Comparison of ENCODE assay signal across 41 cellular contexts in genomic region chr3:48278884-48279559, GRCh38. TPM values are rescaled to one million over a fixed set of nuclear protein-coding genes. Genes with fewer than 3 reads are reported as not detected.
"Had no signal": no experiment of that assay in that cellular context is flagged by ENCODE, and none has a peak within 500 bp of the region (broad histone marks: within the 10 kb centered on the region; RNA-seq: fewer than 3 reads in every experiment).

No MANE protein-coding gene starts in this region.

- H3K79me2 ChIP-seq: hepatocyte had no signal

- ATAC-seq: activated T-cell treated with anti-CD3 and anti-CD28 coated beads, Interleukin-2, amount 50 U/mL, for 4 hours; effector memory CD8-positive, alpha-beta T cell; gastroesophageal sphincter; left cardiac atrium; left ventricle myocardium superior; mucosa of descending colon; natural killer cell treated with Interleukin-12 subunit alpha and Interleukin-12 subunit beta and Interleukin-15 and Interleukin-18, amount 100 ng/mL, for 72 hours; pancreas; sciatic nerve; stimulated activated memory B cell treated with anti-CD40 and anti-IgM and Interleukin-4, amounts not matched to agents 10 μg/mL and 1 μg/mL and 100 μg/mL, for 72 hours; stimulated activated naive CD8-positive, alpha-beta T cell treated with anti-CD3 and anti-CD28 coated beads, Interleukin-15, amount 100 ng/mL, for 72 hours had no signal

- H3K4me1 Mint-ChIP-seq: stimulated activated memory B cell treated with anti-CD40 and anti-IgM and Interleukin-4, amounts not matched to agents 10 μg/mL and 1 μg/mL and 100 μg/mL, for 72 hours; stimulated activated naive CD8-positive, alpha-beta T cell treated with anti-CD3 and anti-CD28 coated beads, Interleukin-15, amount 100 ng/mL, for 72 hours had no signal

- H3K27me3 ChIP-seq: cardiac muscle cell, colonic mucosa, gastroesophageal sphincter, hepatocyte, neutrophil, pancreas, uterus had no signal

- DNase-seq: activated CD4-positive, alpha-beta T cell treated with anti-CD3 and anti-CD28 coated beads for 4 hours; activated CD4-positive, alpha-beta T cell treated with anti-CD3 and anti-CD28 coated beads, Interleukin-2, amount 50 U/mL, for 48 hours; activated CD4-positive, CD25-positive, alpha-beta regulatory T cell; activated CD8-positive, alpha-beta memory T cell treated with anti-CD3 and anti-CD28 coated beads, Interleukin-2, amount 50 U/mL, for 48 hours; activated T-cell treated with anti-CD3 and anti-CD28 coated beads, Interleukin-2, amount 50 U/mL, for 4 hours; anterior cingulate cortex; cerebellar nuclear complex; colonic mucosa; effector memory CD8-positive, alpha-beta T cell; left cardiac atrium; left ventricle myocardium superior; mucosa of descending colon; pancreas; retina; stimulated activated CD4-positive, alpha-beta T cell treated with anti-CD3 and anti-CD28 coated beads, Interleukin-4, amount 100 ng/mL, for 24 hours; stimulated activated naive CD8-positive, alpha-beta T cell treated with anti-CD3 and anti-CD28 coated beads, Interleukin-15, amount 100 ng/mL, for 72 hours; substantia nigra; T-helper 1 cell; uterus had no signal

- H3K4me3 Mint-ChIP-seq: activated naive CD8-positive, alpha-beta T cell; activated T-cell treated with anti-CD3 and anti-CD28 coated beads, Interleukin-2, amount 50 U/mL, for 4 hours; effector memory CD8-positive, alpha-beta T cell; natural killer cell treated with Interleukin-12 subunit alpha and Interleukin-12 subunit beta and Interleukin-15 and Interleukin-18, amount 100 ng/mL, for 72 hours; stimulated activated memory B cell treated with anti-CD40 and anti-IgM and Interleukin-4, amounts not matched to agents 10 μg/mL and 1 μg/mL and 100 μg/mL, for 72 hours; stimulated activated naive CD8-positive, alpha-beta T cell treated with anti-CD3 and anti-CD28 coated beads, Interleukin-15, amount 100 ng/mL, for 72 hours; T-helper 2 cell treated with Interferon-gamma antibody and Interleukin-4, amounts not matched to agents 5 μg/mL and 100 μg/mL, for 36 hours; type B pancreatic cell had no signal

- H3K27ac Mint-ChIP-seq: activated naive CD8-positive, alpha-beta T cell; activated T-helper 2 cell treated with anti-CD3 and anti-CD28 coated beads, Interferon-gamma antibody, Interleukin-2, Interleukin-4, amounts not matched to agents 10 μg/mL and 5 μg/mL and 100 μg/mL, durations not matched to agents 14 hours and 24 hours and 36 hours; natural killer cell treated with Interleukin-12 subunit alpha and Interleukin-12 subunit beta and Interleukin-15 and Interleukin-18, amount 100 ng/mL, for 72 hours; stimulated activated memory B cell treated with anti-CD40 and anti-IgM and Interleukin-4, amounts not matched to agents 10 μg/mL and 1 μg/mL and 100 μg/mL, for 72 hours; T-helper 2 cell treated with Interferon-gamma antibody and Interleukin-4, amounts not matched to agents 5 μg/mL and 100 μg/mL, for 36 hours; type B pancreatic cell had no signal

- H3K4me3 ChIP-seq: cardiac muscle cell, colonic mucosa, gastroesophageal sphincter, hepatocyte, mucosa of descending colon, pancreas, prostate gland, skin epidermis, uterus had no signal

- FAIRE-seq: endothelial cell of umbilical vein, keratinocyte, pancreas had no signal

- H3K36me3 Mint-ChIP-seq: natural killer cell treated with Interleukin-12 subunit alpha and Interleukin-12 subunit beta and Interleukin-15 and Interleukin-18, amount 100 ng/mL, for 72 hours; type B pancreatic cell had no signal

- H3K9me3 Mint-ChIP-seq: activated T-cell treated with anti-CD3 and anti-CD28 coated beads, Interleukin-2, amount 50 U/mL, for 4 hours; activated T-helper 2 cell treated with anti-CD3 and anti-CD28 coated beads, Interferon-gamma antibody, Interleukin-2, Interleukin-4, amounts not matched to agents 10 μg/mL and 5 μg/mL and 100 μg/mL, durations not matched to agents 14 hours and 24 hours and 36 hours; effector memory CD8-positive, alpha-beta T cell; natural killer cell treated with Interleukin-12 subunit alpha and Interleukin-12 subunit beta and Interleukin-15 and Interleukin-18, amount 100 ng/mL, for 72 hours; stimulated activated memory B cell treated with anti-CD40 and anti-IgM and Interleukin-4, amounts not matched to agents 10 μg/mL and 1 μg/mL and 100 μg/mL, for 72 hours; T-helper 2 cell treated with Interferon-gamma antibody and Interleukin-4, amounts not matched to agents 5 μg/mL and 100 μg/mL, for 36 hours; type B pancreatic cell had no signal

- H3K9me3 ChIP-seq: colonic mucosa, gastroesophageal sphincter, mucosa of descending colon, neutrophil, pancreas, prostate gland, uterus had no signal

- H3K27ac ChIP-seq: cardiac muscle cell, colonic mucosa, gastroesophageal sphincter, hepatocyte, neutrophil, pancreas, prostate gland, skin epidermis, uterus had no signal

- H2AFZ ChIP-seq: hepatocyte had no signal

- H3K36me3 ChIP-seq: cardiac muscle cell, colonic mucosa, gastroesophageal sphincter, neutrophil, pancreas, prostate gland, uterus had no signal

- H3K4me1 ChIP-seq: colonic mucosa, gastroesophageal sphincter, pancreas, uterus had no signal

- H3K4me2 ChIP-seq: hepatocyte had no signal

- H3K27me3 Mint-ChIP-seq: activated naive CD8-positive, alpha-beta T cell; natural killer cell treated with Interleukin-12 subunit alpha and Interleukin-12 subunit beta and Interleukin-15 and Interleukin-18, amount 100 ng/mL, for 72 hours; stimulated activated memory B cell treated with anti-CD40 and anti-IgM and Interleukin-4, amounts not matched to agents 10 μg/mL and 1 μg/mL and 100 μg/mL, for 72 hours; stimulated activated naive CD8-positive, alpha-beta T cell treated with anti-CD3 and anti-CD28 coated beads, Interleukin-15, amount 100 ng/mL, for 72 hours; type B pancreatic cell had no signal

RNA-seq across cellular contexts. Expression of gene SPINK8, which starts 54.4 kb away (rescaled TPM):
- total RNA-seq: activated T-cell treated with anti-CD3 and anti-CD28 coated beads, Interleukin-2, amount 50 U/mL, for 4 hours; activated T-helper 2 cell treated with anti-CD3 and anti-CD28 coated beads, Interferon-gamma antibody, Interleukin-2, Interleukin-4, amounts not matched to agents 10 μg/mL and 5 μg/mL and 100 μg/mL, durations not matched to agents 14 hours and 24 hours and 36 hours; cardiac muscle cell; colonic mucosa; dermis microvascular lymphatic vessel endothelial cell; endothelial cell of umbilical vein; fibroblast of lung; fibroblast of villous mesenchyme; gastroesophageal sphincter; hepatocyte; left cardiac atrium; left ventricle myocardium superior; lung microvascular endothelial cell; mesenteric fat pad; mucosa of descending colon; myocyte; natural killer cell treated with Interleukin-12 subunit alpha and Interleukin-12 subunit beta and Interleukin-15 and Interleukin-18, amount 100 ng/mL, for 72 hours; pancreas; sciatic nerve; uterus had no signal
- polyA plus RNA-seq: adipose tissue, cardiac muscle cell, endothelial cell of umbilical vein, fibroblast of lung, hepatocyte, keratinocyte, pancreas had no signal

RNA-seq across cellular contexts. Expression of gene CAMP, which starts 55.7 kb away (rescaled TPM):
- total RNA-seq: activated T-cell treated with anti-CD3 and anti-CD28 coated beads, Interleukin-2, amount 50 U/mL, for 4 hours; activated T-helper 2 cell treated with anti-CD3 and anti-CD28 coated beads, Interferon-gamma antibody, Interleukin-2, Interleukin-4, amounts not matched to agents 10 μg/mL and 5 μg/mL and 100 μg/mL, durations not matched to agents 14 hours and 24 hours and 36 hours; cardiac muscle cell; colonic mucosa; dermis microvascular lymphatic vessel endothelial cell; endothelial cell of umbilical vein; fibroblast of lung; fibroblast of villous mesenchyme; gastroesophageal sphincter; hepatocyte; left ventricle myocardium superior; lung microvascular endothelial cell; mucosa of descending colon; myocyte; natural killer cell treated with Interleukin-12 subunit alpha and Interleukin-12 subunit beta and Interleukin-15 and Interleukin-18, amount 100 ng/mL, for 72 hours; pancreas had no signal
- polyA plus RNA-seq: cardiac muscle cell, endothelial cell of umbilical vein, fibroblast of lung, hepatocyte, pancreas had no signal
